ENCODE assay signal across 18 cellular contexts in genomic region chr1:204858381-204858821, GRCh38. TPM values are rescaled to one million over a fixed set of nuclear protein-coding genes. Genes with fewer than 3 reads are reported as not detected.
DNase-seq lines count a peak whose midpoint lies in the region; ATAC-seq and TF ChIP-seq lines count a peak whose summit lies in the region.
"Had no signal": no experiment of that assay in that cellular context is flagged by ENCODE, and none has a peak within 500 bp of the region (broad histone marks: within the 10 kb centered on the region; RNA-seq: fewer than 3 reads in every experiment).

No MANE protein-coding gene starts in this region.

- no peaks in the 10 kb centered on the region for H3K36me3 Mint-ChIP-seq in activated T-helper 1 cell treated with anti-CD3 and anti-CD28 coated beads, Interleukin-12 subunit alpha, Interleukin-12 subunit beta, Interleukin-2, Interleukin-4 antibody, amounts not matched to agents 30 ng/mL and 10 ng/mL and 1 ng/mL, durations not matched to agents 14 hours and 24 hours and 36 hours (ENCODE audit: low read depth)
- H3K36me3 Mint-ChIP-seq: stimulated activated memory B cell treated with anti-CD40 and anti-IgM and Interleukin-4, amounts not matched to agents 10 μg/mL and 1 μg/mL and 100 μg/mL, for 72 hours had no signal

- DNase-seq in DMS53 treated with DMSO at 0.1 percent for 48 hours (lab: John Stamatoyannopoulos, UW; ENCODE audit: unreplicated experiment) (peak; percentile 98), NCI-H146 (lab: John Stamatoyannopoulos, UW) (peak; percentile 99), SHP77 treated with DMSO at 0.1 percent for 48 hours (lab: John Stamatoyannopoulos, UW) (peak; percentile 80), left kidney (ENCODE audit: low read depth, low spot score) (peak; percentile 69), gastrocnemius medialis (no peak), stomach (no peak), thyroid gland (no peak)
- no peak for DNase-seq in activated T-helper 1 cell treated with anti-CD3 and anti-CD28 coated beads, Interleukin-12 subunit alpha, Interleukin-12 subunit beta, Interleukin-2, Interleukin-4 antibody, amounts not matched to agents 30 ng/mL and 10 ng/mL and 1 ng/mL, durations not matched to agents 14 hours and 24 hours and 36 hours (ENCODE audit: low spot score)
- DNase-seq: C1 segment of cervical spinal cord, PC-9, T-helper 1 cell had no signal

- H3K27ac Mint-ChIP-seq in activated T-helper 1 cell treated with anti-CD3 and anti-CD28 coated beads, Interleukin-12 subunit alpha, Interleukin-12 subunit beta, Interleukin-2, Interleukin-4 antibody, amounts not matched to agents 30 ng/mL and 10 ng/mL and 1 ng/mL, durations not matched to agents 14 hours and 24 hours and 36 hours, result no peak overlapping the region
- H3K27ac Mint-ChIP-seq: nephron; stimulated activated memory B cell treated with anti-CD40 and anti-IgM and Interleukin-4, amounts not matched to agents 10 μg/mL and 1 μg/mL and 100 μg/mL, for 72 hours had no signal

- H3K4me1 ChIP-seq in gastrocnemius medialis (no peaks in the 10 kb centered on the region), stomach (no peaks in the 10 kb centered on the region), thyroid gland (no peaks in the 10 kb centered on the region)
- H3K4me1 ChIP-seq: vagina had no signal

- no peak for ATAC-seq in gastrocnemius medialis
- ATAC-seq: activated CD4-positive, CD25-positive, alpha-beta regulatory T cell treated with anti-CD3 and anti-CD28 coated beads, Interleukin-2, amount 50 U/mL, for 24 hours; esophagus mucosa; stimulated activated memory B cell treated with anti-CD40 and anti-IgM and Interleukin-4, amounts not matched to agents 10 μg/mL and 1 μg/mL and 100 μg/mL, for 72 hours had no signal

- intact Hi-C loops in gastrocnemius medialis (cut with DNase I; ENCODE audit: low total_unique reads), result no loop called here
- intact Hi-C loops in stomach (cut with DNase I; ENCODE audit: low total_unique reads), result no loop called here
- intact Hi-C loops in activated T-helper 1 cell treated with anti-CD3 and anti-CD28 coated beads, Interleukin-12 subunit alpha, Interleukin-12 subunit beta, Interleukin-2, Interleukin-4 antibody, amounts not matched to agents 30 ng/mL and 10 ng/mL and 1 ng/mL, durations not matched to agents 14 hours and 24 hours and 36 hours (cut with micrococcal nuclease), result no loop called here
- intact Hi-C loops in thyroid gland (cut with DNase I), result no loop called here

- no peak overlapping the region for H3K4me3 Mint-ChIP-seq in activated T-helper 1 cell treated with anti-CD3 and anti-CD28 coated beads, Interleukin-12 subunit alpha, Interleukin-12 subunit beta, Interleukin-2, Interleukin-4 antibody, amounts not matched to agents 30 ng/mL and 10 ng/mL and 1 ng/mL, durations not matched to agents 14 hours and 24 hours and 36 hours
- H3K4me3 Mint-ChIP-seq: nephron; stimulated activated memory B cell treated with anti-CD40 and anti-IgM and Interleukin-4, amounts not matched to agents 10 μg/mL and 1 μg/mL and 100 μg/mL, for 72 hours had no signal

- no peak for TF ChIP-seq CTCF in gastrocnemius medialis (IDR thresholded peaks at IDR 0.05 in 4 of 5, conservative IDR thresholded peaks at IDR 0.05 in 1 of 5)
- no peak for TF ChIP-seq CTCF in stomach (IDR thresholded peaks at IDR 0.05)
- no peak for TF ChIP-seq CTCF in thyroid gland (IDR thresholded peaks at IDR 0.05)

- TF ChIP-seq POLR2A in gastrocnemius medialis (IDR thresholded peaks at IDR 0.05), result no peak
- TF ChIP-seq POLR2A in stomach (IDR thresholded peaks at IDR 0.05), result no peak
- no peak for TF ChIP-seq POLR2A in thyroid gland (IDR thresholded peaks at IDR 0.05)

- H3K9me3 Mint-ChIP-seq in activated T-helper 1 cell treated with anti-CD3 and anti-CD28 coated beads, Interleukin-12 subunit alpha, Interleukin-12 subunit beta, Interleukin-2, Interleukin-4 antibody, amounts not matched to agents 30 ng/mL and 10 ng/mL and 1 ng/mL, durations not matched to agents 14 hours and 24 hours and 36 hours, result no peaks in the 10 kb centered on the region
- H3K9me3 Mint-ChIP-seq: nephron; stimulated activated memory B cell treated with anti-CD40 and anti-IgM and Interleukin-4, amounts not matched to agents 10 μg/mL and 1 μg/mL and 100 μg/mL, for 72 hours had no signal

- 52 to 74% (median 62%) methylated on average over 9 of the region's 9 CpGs for WGBS in stomach, 5 donors
- 71 to 78% methylated on average over 9 of the region's 9 CpGs for WGBS in thyroid gland, 2 donors

- no peaks in the 10 kb centered on the region for H3K9me3 ChIP-seq in gastrocnemius medialis
- no peaks in the 10 kb centered on the region for H3K9me3 ChIP-seq in stomach
- H3K9me3 ChIP-seq in thyroid gland, result no peaks in the 10 kb centered on the region
- H3K9me3 ChIP-seq: sigmoid colon, vagina had no signal

- H3K27ac ChIP-seq in gastrocnemius medialis, result no peak overlapping the region
- no peak overlapping the region for H3K27ac ChIP-seq in stomach
- H3K27ac ChIP-seq in thyroid gland, result no peak overlapping the region
- H3K27ac ChIP-seq: PC-9, sigmoid colon, vagina had no signal

- in situ Hi-C loops in gastrocnemius medialis (cut with MboI; ENCODE audit: low sequenced_read_pairs in 4 of 4), result no loop called here

- no peaks in the 10 kb centered on the region for H3K4me1 Mint-ChIP-seq in activated T-helper 1 cell treated with anti-CD3 and anti-CD28 coated beads, Interleukin-12 subunit alpha, Interleukin-12 subunit beta, Interleukin-2, Interleukin-4 antibody, amounts not matched to agents 30 ng/mL and 10 ng/mL and 1 ng/mL, durations not matched to agents 14 hours and 24 hours and 36 hours (ENCODE audit: low read depth)
- H3K4me1 Mint-ChIP-seq: stimulated activated memory B cell treated with anti-CD40 and anti-IgM and Interleukin-4, amounts not matched to agents 10 μg/mL and 1 μg/mL and 100 μg/mL, for 72 hours had no signal

- TF ChIP-seq EP300 in stomach (IDR thresholded peaks at IDR 0.05), result no peak

- H3K27me3 ChIP-seq in gastrocnemius medialis, result peaks cover 0 to 2% (median 0%) of the 10 kb centered on the region in 3 donors
- H3K27me3 ChIP-seq in stomach, result peaks cover 0 to 11% (median 0%) of the 10 kb centered on the region in 3 donors
- H3K27me3 ChIP-seq in thyroid gland, result no peaks in the 10 kb centered on the region
- H3K27me3 ChIP-seq: sigmoid colon, vagina had no signal

- H3K4me3 ChIP-seq in gastrocnemius medialis, result no peak overlapping the region
- no peak overlapping the region for H3K4me3 ChIP-seq in stomach
- no peak overlapping the region for H3K4me3 ChIP-seq in thyroid gland (replicated peaks in 1 of 3)
- H3K4me3 ChIP-seq: PC-9, sigmoid colon, vagina had no signal

- H3K36me3 ChIP-seq in gastrocnemius medialis (no peaks in the 10 kb centered on the region), stomach (no peaks in the 10 kb centered on the region), thyroid gland (no peaks in the 10 kb centered on the region)
- H3K36me3 ChIP-seq: sigmoid colon, vagina had no signal

- peaks cover 9% of the 10 kb centered on the region for H3K27me3 Mint-ChIP-seq in activated T-helper 1 cell treated with anti-CD3 and anti-CD28 coated beads, Interleukin-12 subunit alpha, Interleukin-12 subunit beta, Interleukin-2, Interleukin-4 antibody, amounts not matched to agents 30 ng/mL and 10 ng/mL and 1 ng/mL, durations not matched to agents 14 hours and 24 hours and 36 hours (ENCODE audit: insufficient read depth)

RNA-seq across cellular contexts. Expression of gene NFASC, which starts 12.3 kb away (rescaled TPM):
- total RNA-seq in gastrocnemius medialis (1 to 10 TPM in 3 of 4 donors, under 1 TPM in 1; 0.75 to 4.7 (median 2.4) TPM), stomach (10 to 100 TPM; 12.5 to 54.2 (median 22.3) TPM), thyroid gland (1 to 10 TPM; 3.6 to 9.4 (median 3.9) TPM)
- 1 to 10 TPM; 1.1 to 4.7 (median 2.3) TPM for polyA plus RNA-seq in stomach
- 0.56 and 0.70 TPM in 2 replicates for total RNA-seq in activated T-helper 1 cell treated with anti-CD3 and anti-CD28 coated beads, Interleukin-12 subunit alpha, Interleukin-12 subunit beta, Interleukin-2, Interleukin-4 antibody, amounts not matched to agents 30 ng/mL and 10 ng/mL and 1 ng/mL, durations not matched to agents 14 hours and 24 hours and 36 hours
- total RNA-seq: G401, PC-9 had no signal

Comparison
In these comparisons a context has a peak if more than half of its experiments do, and no peak if none do; other contexts are left out.
1. DNase-seq: peak in DMS53 treated with DMSO at 0.1 percent for 48 hours (single experiment), NCI-H146 (single experiment), SHP77 treated with DMSO at 0.1 percent for 48 hours (single experiment) and left kidney (single experiment); none in gastrocnemius medialis (0 of 2), stomach (single experiment), activated T-helper 1 cell treated with anti-CD3 and anti-CD28 coated beads, Interleukin-12 subunit alpha, Interleukin-12 subunit beta, Interleukin-2, Interleukin-4 antibody, amounts not matched to agents 30 ng/mL and 10 ng/mL and 1 ng/mL, durations not matched to agents 14 hours and 24 hours and 36 hours (single experiment) and thyroid gland (0 of 2).